ENCODE assay signal across 8 cellular contexts in genomic region chr2:9799729-9800632, GRCh38. TPM values are rescaled to one million over a fixed set of nuclear protein-coding genes. Genes with fewer than 3 reads are reported as not detected.
DNase-seq lines count a peak whose midpoint lies in the region; ATAC-seq and TF ChIP-seq lines count a peak whose summit lies in the region.

No MANE protein-coding gene starts in this region.

- H3K9ac ChIP-seq in DND-41 (ENCODE audit: low read depth, low read length): no peak overlapping the region

- 0 out of 2 replicates have a peak overlapping the region, but pooled peaks have one; percentile 20 for H2AFZ ChIP-seq in DND-41 (ENCODE audit: low read depth, low read length)

- 37 to 64% methylated on average over 5 to 14 of the region's 14 CpGs for WGBS in testis, 2 donors

- peak overlapping the region; percentile 17 for H3K4me2 ChIP-seq in DND-41 (ENCODE audit: insufficient read depth, low read length)

- intact Hi-C loops in testis (cut with DNase I; ENCODE audit: low total_unique reads): no loop called here

- H3K9me3 ChIP-seq in DND-41 (ENCODE audit: insufficient read depth, low read length, severe bottlenecking) (no peaks in the 10 kb centered on the region), testis (no peaks in the 10 kb centered on the region)

- H4K20me1 ChIP-seq in DND-41 (ENCODE audit: insufficient read depth, low read length): no peaks in the 10 kb centered on the region; the same call in 1 of the 2 replicates

- peak; percentile 98 for ATAC-seq in DND-41 (ENCODE audit: insufficient read depth, low read depth)
- peak; percentile 83 for ATAC-seq in GM21723 (IDR thresholded peaks at IDR 0.05; ENCODE audit: unreplicated experiment)

- TF ChIP-seq CTCF in DND-41 (IDR thresholded peaks at IDR 0.05; ENCODE audit: borderline replicate concordance, extremely low read depth, low read length, poor library complexity, severe bottlenecking) (peak; percentile 98), foreskin fibroblast (IDR thresholded peaks at IDR 0.05; ENCODE audit: low read depth, low read length) (peak; percentile 98), testis (IDR thresholded peaks at IDR 0.05) (peak; percentile 89 to 96 (median 94))

- H3K36me3 ChIP-seq in DND-41 (ENCODE audit: insufficient read depth, low read length) (no peaks in the 10 kb centered on the region), testis (ENCODE audit: low read depth, missing control alignments) (no peaks in the 10 kb centered on the region)

- H3K27ac ChIP-seq in DND-41 (ENCODE audit: low read length) (no peak overlapping the region), testis (no peak overlapping the region)

- H3K4me3 ChIP-seq in DND-41 (ENCODE audit: low read depth in 1 of 2, low read length in 2 of 2) (no peak overlapping the region), foreskin fibroblast (ENCODE audit: low read depth in 1 of 2, low read length in 2 of 2) (no peak overlapping the region), testis (no peak overlapping the region)

- TF ChIP-seq POLR2A in testis (IDR thresholded peaks at IDR 0.05): no peak

- peak; percentile 85 for DNase-seq in DND-41
- peak; percentile 87 for DNase-seq in KG1 (lab: John Stamatoyannopoulos, UW)
- DNase-seq in SHP77 (lab: John Stamatoyannopoulos, UW): peak; percentile 85 to 86
- peak; percentile 77 for DNase-seq in activated T-helper 9 cell treated with anti-CD3 and anti-CD28 coated beads, Interleukin-2, amount 50 U/mL, for 16 hours (ENCODE audit: low read depth)
- peak; percentile 64 to 91 for DNase-seq in foreskin fibroblast
- peak; percentile 59 for DNase-seq in occipital lobe (lab: John Stamatoyannopoulos, UW)
- DNase-seq in testis: peak; percentile 91

- H3K79me2 ChIP-seq in DND-41 (ENCODE audit: insufficient read depth, low read length): no peaks in the 10 kb centered on the region

- H3K4me1 ChIP-seq in DND-41 (ENCODE audit: insufficient read depth, low read length): peaks cover 3% of the 10 kb centered on the region; the same call in 1 of the 2 replicates
- H3K4me1 ChIP-seq in testis: peaks cover 5% of the 10 kb centered on the region

- H3K27me3 ChIP-seq in DND-41 (ENCODE audit: insufficient read depth, low read length, poor library complexity) (peaks cover 5% of the 10 kb centered on the region), testis (no peaks in the 10 kb centered on the region)

RNA-seq across cellular contexts. Expression of gene TAF1B, which starts 43.3 kb away (rescaled TPM):
- total RNA-seq in occipital lobe (48.0 TPM), testis (10 to 100 TPM; 22.0 TPM)
- polyA plus RNA-seq in testis (ENCODE audit: insufficient read depth, low read depth, low replicate concordance): 13.3 TPM
